ENCODE assay signal across 8 cellular contexts in the genomic region with DNA sequence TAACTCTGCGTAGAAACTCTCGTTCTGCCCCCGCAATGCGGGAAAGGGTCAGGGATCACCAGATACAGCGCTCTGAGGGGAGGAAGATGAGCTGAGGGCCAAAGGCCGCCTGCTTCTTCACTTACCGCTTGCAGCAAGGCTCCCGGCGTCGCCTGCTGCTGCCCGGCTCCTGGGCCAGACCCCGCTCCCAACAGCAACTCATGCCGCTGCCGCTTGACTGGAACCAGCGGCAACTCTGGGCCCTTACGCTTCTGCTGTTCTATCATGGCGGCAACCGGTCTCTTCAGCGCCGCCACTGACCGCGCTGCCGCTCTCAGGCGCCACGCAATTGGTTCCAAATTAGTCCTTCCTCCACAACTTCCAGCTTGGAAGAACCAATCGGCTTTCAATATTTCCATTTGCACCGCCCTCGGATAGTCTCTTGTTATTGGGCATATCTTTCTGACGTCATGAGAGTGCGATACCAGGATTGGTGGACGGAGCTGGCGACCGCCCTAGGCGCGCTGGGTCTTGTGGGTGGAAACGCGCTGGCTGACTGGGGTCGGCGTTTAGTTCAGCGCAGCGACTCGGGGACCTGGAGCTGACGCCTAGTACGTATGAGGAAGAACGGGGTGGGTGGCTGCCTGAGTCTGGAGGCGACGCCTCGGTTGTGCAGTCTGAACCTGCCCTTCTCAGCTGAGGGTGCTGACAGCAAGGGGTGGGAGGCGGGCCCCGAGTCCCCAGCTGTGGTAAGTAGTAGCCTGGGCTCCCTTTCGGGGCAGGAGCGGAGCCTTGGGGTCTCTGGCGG.
DNase-seq lines count a peak whose midpoint lies in the region; ATAC-seq and TF ChIP-seq lines count a peak whose summit lies in the region.

A gene (minus strand): TSS at position 303 of the 787 bp plus-strand sequence. CDS start 37 bp downstream, at position 266.
A gene with protein sequence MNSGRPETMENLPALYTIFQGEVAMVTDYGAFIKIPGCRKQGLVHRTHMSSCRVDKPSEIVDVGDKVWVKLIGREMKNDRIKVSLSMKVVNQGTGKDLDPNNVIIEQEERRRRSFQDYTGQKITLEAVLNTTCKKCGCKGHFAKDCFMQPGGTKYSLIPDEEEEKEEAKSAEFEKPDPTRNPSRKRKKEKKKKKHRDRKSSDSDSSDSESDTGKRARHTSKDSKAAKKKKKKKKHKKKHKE (plus strand): TSS at position 547 of the 787 bp plus-strand sequence. CDS start 13,067 bp downstream, outside the sequence.

- peak; percentile 91 for ATAC-seq in GM19023 (IDR thresholded peaks at IDR 0.05; ENCODE audit: unreplicated experiment)
- ATAC-seq in HG03280 (IDR thresholded peaks at IDR 0.05; ENCODE audit: unreplicated experiment) = peak; percentile 97

- peak; percentile 17 for TF ChIP-seq CTCF in AG09319 (IDR thresholded peaks at IDR 0.05; ENCODE audit: low read depth, low read length)

- DNase-seq in AG09319 (ENCODE audit: extremely low read depth, low read depth) (peak; percentile 94), NCI-H345 treated with DMSO at 0.1 percent for 48 hours (lab: John Stamatoyannopoulos, UW; ENCODE audit: unreplicated experiment) (peak; percentile 99), cerebellar nuclear complex (lab: John Stamatoyannopoulos, UW) (peak; percentile 86 to 98), islet precursor cell (peak; percentile 99)
- peak; percentile 91 for DNase-seq in activated CD4-positive, CD25-positive, alpha-beta regulatory T cell treated with anti-CD3 and anti-CD28 coated beads, Interleukin-2, amount 50 U/mL, for 16 hours (ENCODE audit: low read depth, low spot score)
- peak; percentile 74 to 85 for DNase-seq in stimulated activated CD4-positive, alpha-beta T cell treated with anti-CD3 and anti-CD28 coated beads, Interleukin-15, amount 100 ng/mL, for 1 hour (ENCODE audit: low read depth in 1 of 2, low spot score in 1 of 2)

Comparison
In these comparisons a context has a peak if more than half of its experiments do, and no peak if none do; other contexts are left out.
1. Peak in every context shown above with its lines: DNase-seq and ATAC-seq.